In the genomic region with DNA sequence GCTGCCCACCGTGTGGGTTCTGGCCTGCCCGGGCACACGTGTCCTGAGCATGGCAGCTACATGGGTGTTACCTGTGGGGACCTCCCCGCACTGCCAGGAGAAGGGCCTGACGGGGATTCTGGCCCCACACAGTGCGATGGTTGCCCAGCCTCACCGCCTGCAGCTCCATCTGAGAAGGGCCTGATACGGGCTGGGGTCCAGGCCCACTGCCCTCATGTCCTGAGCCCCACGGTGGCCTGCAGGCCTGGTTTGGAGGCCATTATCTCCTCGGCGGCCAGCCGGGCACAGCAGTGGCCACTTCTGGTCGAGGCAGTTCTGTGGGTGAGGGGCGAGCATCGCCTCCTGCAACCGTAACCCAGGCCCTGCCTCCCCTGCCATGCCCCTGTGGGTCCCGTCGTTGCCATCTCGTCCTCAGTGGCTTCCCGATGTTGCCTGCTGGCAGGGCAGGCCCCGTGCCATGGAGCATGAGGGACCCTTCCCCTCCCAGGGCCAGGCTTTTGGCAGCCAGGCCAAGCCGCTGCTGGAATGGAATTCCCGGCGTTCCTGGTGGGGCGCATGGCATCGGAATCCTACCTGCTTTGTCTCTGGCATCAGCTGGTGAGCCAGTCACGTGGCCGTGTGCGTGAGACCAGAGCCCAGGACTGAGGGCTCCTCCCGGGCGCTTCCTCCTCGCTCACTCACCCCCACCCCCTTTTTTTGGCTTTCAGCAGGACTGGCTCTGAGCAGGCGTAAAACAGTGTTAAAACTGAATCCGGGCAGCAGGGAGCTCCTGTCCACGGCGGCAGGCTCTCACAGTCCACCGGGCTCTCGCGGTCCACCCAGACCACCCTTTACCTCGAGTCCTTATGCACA, we compare ENCODE assay signal across 10 cellular contexts.
DNase-seq lines count a peak whose midpoint lies in the region; ATAC-seq and TF ChIP-seq lines count a peak whose summit lies in the region.
"Had no signal": no experiment of that assay in that cellular context is flagged by ENCODE, and none has a peak within 500 bp of the region (broad histone marks: within the 10 kb centered on the region; RNA-seq: fewer than 3 reads in every experiment).

No MANE protein-coding gene starts in this region.

- no peak overlapping the region for H3K27ac Mint-ChIP-seq in activated naive CD4-positive, alpha-beta T cell treated with anti-CD3 and anti-CD28 coated beads, Interleukin-2, amount 10 ng/mL, durations not matched to agents 7 days and 5 days

- H3K9me3 Mint-ChIP-seq in activated naive CD4-positive, alpha-beta T cell treated with anti-CD3 and anti-CD28 coated beads, Interleukin-2, amount 10 ng/mL, durations not matched to agents 7 days and 5 days: no peaks in the 10 kb centered on the region
- H3K9me3 Mint-ChIP-seq: naive B cell had no signal

- no peak overlapping the region for H3K4me3 Mint-ChIP-seq in activated naive CD4-positive, alpha-beta T cell treated with anti-CD3 and anti-CD28 coated beads, Interleukin-2, amount 10 ng/mL, durations not matched to agents 7 days and 5 days

- H3K27me3 ChIP-seq in brain microvascular endothelial cell (replicated peaks) (no peaks in the 10 kb centered on the region), left lung (no peaks in the 10 kb centered on the region), vagina (no peaks in the 10 kb centered on the region)

- in situ Hi-C loops in brain microvascular endothelial cell (cut with HindIII; ENCODE audit: low pct_ligation_motif_present, low sequenced_read_pairs): no loop called here
- in situ Hi-C loops in GM13977 (cut with MboI; ENCODE audit: low pct_unique_long_range_greater_than_20kb, low sequenced_read_pairs, unreplicated experiment): no loop called here

- H3K4me1 ChIP-seq in left lung (peaks cover 35 to 88% of the 10 kb centered on the region in 2 donors), vagina (peaks cover 84% of the 10 kb centered on the region)

- H3K36me3 ChIP-seq in brain microvascular endothelial cell (replicated peaks): peaks cover 19% of the 10 kb centered on the region
- H3K36me3 ChIP-seq in left lung: peaks cover 0 to 24% of the 10 kb centered on the region in 2 donors
- peaks cover 0 to 3% of the 10 kb centered on the region in 2 donors for H3K36me3 ChIP-seq in vagina

- TF ChIP-seq CTCF in brain microvascular endothelial cell (IDR thresholded peaks at IDR 0.05; ENCODE audit: low read depth, low read length, missing control alignments) (no peak), left lung (IDR thresholded peaks at IDR 0.05) (no peak), vagina (IDR thresholded peaks at IDR 0.05) (no peak), GM13977 (IDR thresholded peaks at IDR 0.05; ENCODE audit: extremely low read depth, insufficient read depth, missing control alignments) (no peak)

- peak overlapping the region; percentile 73 for H3K4me3 ChIP-seq in brain microvascular endothelial cell (ENCODE audit: low read depth, low read length)
- H3K4me3 ChIP-seq in left lung: peak overlapping the region; percentile 22 to 75
- H3K4me3 ChIP-seq in vagina: peak overlapping the region; percentile 82 to 95

- H3K9me3 ChIP-seq in left lung (no peaks in the 10 kb centered on the region), vagina (no peaks in the 10 kb centered on the region)

- peaks cover 4% of the 10 kb centered on the region for H3K27me3 Mint-ChIP-seq in activated naive CD4-positive, alpha-beta T cell treated with anti-CD3 and anti-CD28 coated beads, Interleukin-2, amount 10 ng/mL, durations not matched to agents 7 days and 5 days
- H3K27me3 Mint-ChIP-seq: naive B cell had no signal

- peaks cover 16% of the 10 kb centered on the region for H3K36me3 Mint-ChIP-seq in activated naive CD4-positive, alpha-beta T cell treated with anti-CD3 and anti-CD28 coated beads, Interleukin-2, amount 10 ng/mL, durations not matched to agents 7 days and 5 days
- H3K36me3 Mint-ChIP-seq: naive B cell had no signal

- peak; percentile 21 for ATAC-seq in left lung
- no peak for ATAC-seq in HG03520 (IDR thresholded peaks at IDR 0.05; ENCODE audit: unreplicated experiment)
- no peak for ATAC-seq in GM21528 (IDR thresholded peaks at IDR 0.05; ENCODE audit: low FRiP score, unreplicated experiment)

- H3K27ac ChIP-seq in brain microvascular endothelial cell (no peak overlapping the region), left lung (peak overlapping the region; percentile 97 to 98), vagina (peak overlapping the region; percentile 100)

- TF ChIP-seq POLR2A in vagina (IDR thresholded peaks at IDR 0.05): peak in 1 of 2 donors; percentile 33

- CTCF ChIA-PET in activated naive CD4-positive, alpha-beta T cell treated with anti-CD3 and anti-CD28 coated beads, Interleukin-2, amount 10 ng/mL, durations not matched to agents 7 days and 5 days (lab: Charles Lee): interaction anchor here (1.0 kb wide), 1 partner anchor 72 kb away, joined by 3 read pairs; no protein-coding TSS in a partner anchor

- intact Hi-C loops in left lung (cut with DNase I): loop anchor here in 1 of 2 donors (10.0 kb wide), 1 partner anchor 74 kb away; no protein-coding TSS in a partner anchor
- intact Hi-C loops in vagina (cut with DNase I): loop anchor here (10.0 kb wide), 1 partner anchor 74 kb away; no protein-coding TSS in a partner anchor

- peaks cover 42% of the 10 kb centered on the region for H3K4me1 Mint-ChIP-seq in activated naive CD4-positive, alpha-beta T cell treated with anti-CD3 and anti-CD28 coated beads, Interleukin-2, amount 10 ng/mL, durations not matched to agents 7 days and 5 days

- DNase-seq in activated naive CD4-positive, alpha-beta T cell treated with anti-CD3 and anti-CD28 coated beads, Interleukin-2, amount 10 ng/mL, durations not matched to agents 7 days and 5 days: peak; percentile 17
- DNase-seq in activated naive CD4-positive, alpha-beta T cell treated with Interleukin-2 at 50 U/mL for 16 hours: no peak
- no peak for DNase-seq in brain microvascular endothelial cell
- DNase-seq in left lung: peak; percentile 61 to 81
- no peak for DNase-seq in vagina (ENCODE audit: extremely low spot score in 2 of 2)
- no peak for DNase-seq in GM13977 (ENCODE audit: low spot score)
- DNase-seq: activated CD8-positive, alpha-beta memory T cell treated with anti-CD3 and anti-CD28 coated beads, Interleukin-2, amount 50 U/mL, for 4 hours; naive B cell had no signal

Comparison
In these comparisons a context has a peak if more than half of its experiments do, and no peak if none do; other contexts are left out.
1. DNase-seq: peak in activated naive CD4-positive, alpha-beta T cell treated with anti-CD3 and anti-CD28 coated beads, Interleukin-2, amount 10 ng/mL, durations not matched to agents 7 days and 5 days (single experiment) and left lung (2 of 2); none in activated naive CD4-positive, alpha-beta T cell treated with Interleukin-2 at 50 U/mL for 16 hours (single experiment), brain microvascular endothelial cell (single experiment), vagina (0 of 2) and GM13977 (single experiment).
2. Peak in every context shown above with its lines, with median percentiles within 50 percentile points of each other: H3K4me3 ChIP-seq.